ENCODE assay signal across 1 cellular context in the genomic region with DNA sequence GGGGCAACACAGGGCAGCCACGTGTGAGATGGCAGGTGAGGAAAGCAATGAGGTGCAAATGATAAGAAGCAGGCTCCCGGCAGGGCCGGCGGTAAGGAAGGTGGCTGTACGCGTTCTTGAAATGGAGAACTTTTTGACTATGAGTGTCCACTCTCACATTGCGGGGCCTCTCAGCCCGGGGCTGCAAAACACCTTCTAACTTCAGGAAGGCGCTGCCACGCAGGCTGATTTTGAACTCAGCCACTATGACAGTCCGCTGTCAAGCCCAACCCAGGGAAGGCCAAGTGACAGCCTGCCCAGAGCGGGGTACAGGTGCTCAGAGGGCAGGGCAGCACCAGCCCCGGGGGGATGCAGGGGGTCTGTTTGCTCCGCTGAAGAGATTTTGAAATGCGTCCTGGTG.
TF ChIP-seq lines count a peak whose summit lies in the region.

No MANE protein-coding gene starts in this region.

TF ChIP-seq in SK-N-SH, 30 proteins besides CTCF, POLR2A, EP300 and RAD21:
- TF ChIP-seq ZBTB33 (IDR thresholded peaks at IDR 0.05; ENCODE audit: borderline replicate concordance, low read depth) (no peak), GATA2 (CRISPR knock-in tag; IDR thresholded peaks at IDR 0.05) (no peak), TAF1 (IDR thresholded peaks at IDR 0.05; ENCODE audit: borderline replicate concordance, low read depth, low read length) (no peak), RXRA (IDR thresholded peaks at IDR 0.05; ENCODE audit: borderline replicate concordance, low read depth) (no peak), YY1 (IDR thresholded peaks at IDR 0.05; ENCODE audit: low read depth) (no peak), EZH2phosphoT487 (IDR thresholded peaks at IDR 0.05; ENCODE audit: borderline replicate concordance, low read depth) (no peak), RCOR1 (IDR thresholded peaks at IDR 0.05; ENCODE audit: low read length) (no peak), ELF1 (IDR thresholded peaks at IDR 0.05) (no peak)
